Comparison of ENCODE assay signal across 12 cellular contexts in genomic region chr1:237042892-237043576, GRCh38. TPM values are rescaled to one million over a fixed set of nuclear protein-coding genes. Genes with fewer than 3 reads are reported as not detected.
DNase-seq lines count a peak whose midpoint lies in the region; ATAC-seq and TF ChIP-seq lines count a peak whose summit lies in the region.
"Had no signal": no experiment of that assay in that cellular context is flagged by ENCODE, and none has a peak within 500 bp of the region (broad histone marks: within the 10 kb centered on the region; RNA-seq: fewer than 3 reads in every experiment).

No MANE protein-coding gene starts in this region.

- POLR2A ChIA-PET in HEK293T (lab: Yijun Ruan, JAX), result no interaction called here

- ATAC-seq in HG03139 (IDR thresholded peaks at IDR 0.05; ENCODE audit: unreplicated experiment), result no peak
- ATAC-seq in HG03520 (IDR thresholded peaks at IDR 0.05; ENCODE audit: unreplicated experiment), result no peak
- ATAC-seq: GM12878 had no signal

- H3K9me3 ChIP-seq in iPS-18c (ENCODE audit: control insufficient read depth, insufficient read depth, low read length), result no peaks in the 10 kb centered on the region
- H3K9me3 ChIP-seq in spleen, result no peaks in the 10 kb centered on the region

- H3K27me3 ChIP-seq in spleen (replicated peaks in 1 of 7), result peaks cover 3 to 92% (median 30%) of the 10 kb centered on the region in 7 donors

- DNase-seq in HEK293T (ENCODE audit: extremely low spot score), result peak; percentile 30
- no peak for DNase-seq in astrocyte of the cerebellum (ENCODE audit: low read depth)
- DNase-seq in spleen, result no peak
- DNase-seq in NCI-H2029 treated with DMSO at 0.1 percent for 48 hours (lab: John Stamatoyannopoulos, UW), result no peak
- DNase-seq: activated CD4-positive, alpha-beta memory T cell treated with anti-CD3 and anti-CD28 coated beads, Interleukin-2, amount 10 ng/mL, durations not matched to agents 7 days and 5 days; NCI-H2081 treated with DMSO at 0.1 percent for 48 hours; stimulated activated CD4-positive, alpha-beta T cell treated with anti-CD3 and anti-CD28 coated beads, Interleukin-4, amount 100 ng/mL, for 24 hours had no signal

- H3K4me1 ChIP-seq in spleen, result peaks cover 0 to 29% (median 15%) of the 10 kb centered on the region in 6 donors

- intact Hi-C loops in spleen (cut with DNase I; ENCODE audit: low total_unique reads), result no loop called here

- TF ChIP-seq POLR2A in spleen (IDR thresholded peaks at IDR 0.05), result no peak

- CTCF ChIA-PET in HEK293T (lab: Yijun Ruan, JAX), result interaction anchor here (1.5 kb wide), 1 partner anchor 86 kb away, joined by 3 read pairs; no protein-coding TSS in a partner anchor

- H3K36me3 ChIP-seq in spleen, result no peaks in the 10 kb centered on the region

- 2 to 7% (median 3%) methylated on average over 31 to 55 of the region's 55 CpGs for WGBS in spleen, 5 donors

- H3K27ac ChIP-seq in spleen, result peak overlapping the region in 5 of 8 donors; percentile 8 to 41 (median 24)

- in situ Hi-C loops in astrocyte of the cerebellum (cut with HindIII; ENCODE audit: low sequenced_read_pairs), result no loop called here

- H3K4me3 ChIP-seq in astrocyte of the cerebellum (ENCODE audit: low read depth, low read length), result peak overlapping the region; percentile 33
- H3K4me3 ChIP-seq in iPS-18c (ENCODE audit: insufficient read depth, low read depth, low read length), result peak overlapping the region; percentile 66
- peak overlapping the region; percentile 6 to 65 (median 38) for H3K4me3 ChIP-seq in spleen
- H3K4me3 ChIP-seq: GM12878 had no signal

- TF ChIP-seq CTCF in astrocyte of the cerebellum (IDR thresholded peaks at IDR 0.05; ENCODE audit: low read depth, low read length, missing control alignments) (no peak), spleen (IDR thresholded peaks at IDR 0.05 in 8 of 11, conservative IDR thresholded peaks at IDR 0.05 in 3 of 11) (no peak)

TF ChIP-seq in HEK293T, 16 proteins besides CTCF, POLR2A, EP300 and RAD21:
- TF ChIP-seq ARNT (IDR thresholded peaks at IDR 0.05) (no peak), LEF1 (IDR thresholded peaks at IDR 0.05; ENCODE audit: borderline replicate concordance) (no peak), HDGF (IDR thresholded peaks at IDR 0.05; ENCODE audit: borderline replicate concordance) (no peak), CTBP1 (IDR thresholded peaks at IDR 0.05; ENCODE audit: borderline replicate concordance) (no peak), FOXK2 (IDR thresholded peaks at IDR 0.05) (no peak), ZNF384 (IDR thresholded peaks at IDR 0.05) (no peak), PKNOX1 (IDR thresholded peaks at IDR 0.05) (no peak)
TF ChIP-seq in HEK293T: peak in this region for 0.

RNA-seq across cellular contexts. Expression of gene RYR2, which starts 1.1 kb away (rescaled TPM):
- total RNA-seq in spleen, result 1 to 10 TPM; 3.6 to 7.1 (median 4.7) TPM
- polyA plus RNA-seq in spleen, result under 1 TPM; 0.12 to 0.26 (median 0.22) TPM
- total RNA-seq: fibroblast of villous mesenchyme, GM12878 had no signal

RNA-seq across cellular contexts. Expression of gene MT1HL1, which starts 38.8 kb away (rescaled TPM):
- not detected for total RNA-seq in spleen
- polyA plus RNA-seq in spleen, result not detected
- total RNA-seq: activated CD4-positive, alpha-beta memory T cell treated with anti-CD3 and anti-CD28 coated beads, Interleukin-2, amount 10 ng/mL, durations not matched to agents 7 days and 5 days; fibroblast of villous mesenchyme; GM12878 had no signal
- polyA plus RNA-seq: GM12878 had no signal
